In genomic region chr17:61133853-61134252, GRCh38 we compare ENCODE assay signal across 18 cellular contexts.
DNase-seq lines count a peak whose midpoint lies in the region; ATAC-seq and TF ChIP-seq lines count a peak whose summit lies in the region.
"Had no signal": no experiment of that assay in that cellular context is flagged by ENCODE, and none has a peak within 500 bp of the region (broad histone marks: within the 10 kb centered on the region; RNA-seq: fewer than 3 reads in every experiment).

No MANE protein-coding gene starts in this region.

- POLR2A ChIA-PET in SK-N-SH (lab: Yijun Ruan, JAX): no interaction called here

- H3K9ac ChIP-seq in SK-N-SH: no peak overlapping the region
- H3K9ac ChIP-seq: BLaER1 had no signal

- H3K27ac ChIP-seq in SK-N-SH (ENCODE audit: low read depth in 2 of 2, low read length in 1 of 2) (no peak overlapping the region; a peak in 1 of 4 replicates), left lung (peak overlapping the region; percentile 23 to 58), stomach (peak overlapping the region in 3 of 5 donors; percentile 32 to 62 (median 35))
- H3K27ac ChIP-seq: 22Rv1, BLaER1 had no signal

- H2AFZ ChIP-seq in SK-N-SH (ENCODE audit: low read depth): no peak overlapping the region

- TF ChIP-seq EP300 in SK-N-SH (IDR thresholded peaks at IDR 0.05; ENCODE audit: borderline replicate concordance in 1 of 2, low read depth in 1 of 2, low read length in 1 of 2): no peak
- no peak for TF ChIP-seq EP300 in stomach (IDR thresholded peaks at IDR 0.05)

- H3K36me3 ChIP-seq in SK-N-SH (replicated peaks in 1 of 2; ENCODE audit: control insufficient read depth in 1 of 2, insufficient read depth in 2 of 2, low read length in 1 of 2): no peaks in the 10 kb centered on the region
- H3K36me3 ChIP-seq in left lung: no peaks in the 10 kb centered on the region
- H3K36me3 ChIP-seq in stomach: no peaks in the 10 kb centered on the region
- H3K36me3 ChIP-seq in mucosa of descending colon (ENCODE audit: low read depth): no peaks in the 10 kb centered on the region
- H3K36me3 ChIP-seq: BLaER1 had no signal

- no peak for TF ChIP-seq RAD21 in SK-N-SH (IDR thresholded peaks at IDR 0.05; ENCODE audit: low read length)

- H3F3A ChIP-seq in SK-N-SH (replicated peaks; ENCODE audit: insufficient read depth): peaks cover 6% of the 10 kb centered on the region

- CTCF ChIA-PET in SK-N-SH (lab: Yijun Ruan, JAX): no interaction called here

- H3K27me3 ChIP-seq in SK-N-SH (ENCODE audit: insufficient read depth): no peaks in the 10 kb centered on the region
- H3K27me3 ChIP-seq in left lung: no peaks in the 10 kb centered on the region
- no peaks in the 10 kb centered on the region for H3K27me3 ChIP-seq in stomach
- H3K27me3 ChIP-seq: BLaER1 had no signal

- no peak overlapping the region for H3K4me2 ChIP-seq in SK-N-SH
- H3K4me2 ChIP-seq: BLaER1 had no signal

- no peak overlapping the region for H3K4me3 ChIP-seq in SK-N-SH (ENCODE audit: low read depth in 2 of 2, low read length in 1 of 2)
- no peak overlapping the region for H3K4me3 ChIP-seq in left lung
- no peak overlapping the region for H3K4me3 ChIP-seq in stomach
- H3K4me3 ChIP-seq in mucosa of descending colon: no peak overlapping the region
- H3K4me3 ChIP-seq: BLaER1 had no signal

- H3K79me2 ChIP-seq in SK-N-SH (ENCODE audit: insufficient read depth): no peaks in the 10 kb centered on the region

- H3K9me3 ChIP-seq in SK-N-SH: no peaks in the 10 kb centered on the region
- H3K9me3 ChIP-seq in left lung: no peaks in the 10 kb centered on the region
- no peaks in the 10 kb centered on the region for H3K9me3 ChIP-seq in stomach
- no peaks in the 10 kb centered on the region for H3K9me3 ChIP-seq in mucosa of descending colon
- H3K9me3 ChIP-seq: BLaER1 had no signal

- intact Hi-C loops in left lung (cut with DNase I): loop anchor here in 1 of 2 donors (10.0 kb wide), 1 partner anchor 129 kb away; no protein-coding TSS in a partner anchor
- intact Hi-C loops in stomach (cut with DNase I; ENCODE audit: low total_unique reads): no loop called here
- intact Hi-C loops in mucosa of descending colon (cut with DNase I, micrococcal nuclease): no loop called here

- ATAC-seq in SK-N-SH treated with all-trans-retinoic acid at 6 μM for 48 hours (no peak), left lung (no peak), mucosa of descending colon (no peak)
- ATAC-seq: HCT116, HepG2 had no signal

- TF ChIP-seq CTCF in SK-N-SH (IDR thresholded peaks at IDR 0.05): no peak
- TF ChIP-seq CTCF in left lung (IDR thresholded peaks at IDR 0.05): no peak
- TF ChIP-seq CTCF in stomach (IDR thresholded peaks at IDR 0.05): no peak
- TF ChIP-seq CTCF in mucosa of descending colon (IDR thresholded peaks at IDR 0.05): no peak

- H3K4me1 ChIP-seq in SK-N-SH (ENCODE audit: control insufficient read depth in 1 of 2, insufficient read depth in 2 of 2, low read depth in 1 of 2, low read length in 1 of 2): peaks cover 7 to 34% of the 10 kb centered on the region in 2 experiments; a peak in 3 of 4 replicates
- H3K4me1 ChIP-seq in left lung: peaks cover 9 to 22% of the 10 kb centered on the region in 2 donors
- H3K4me1 ChIP-seq in stomach: peaks cover 0 to 8% (median 7%) of the 10 kb centered on the region in 4 donors
- peaks cover 4% of the 10 kb centered on the region for H3K4me1 ChIP-seq in mucosa of descending colon (ENCODE audit: low read depth)

- H3K9me2 ChIP-seq in SK-N-SH: no peaks in the 10 kb centered on the region

- TF ChIP-seq POLR2A in stomach (IDR thresholded peaks at IDR 0.05): no peak

- DNase-seq in SK-N-SH (no peak), left lung (no peak), stomach (no peak), mucosa of descending colon (no peak), NCI-H2227 (lab: John Stamatoyannopoulos, UW; ENCODE audit: unreplicated experiment) (no peak), hypothalamus (lab: John Stamatoyannopoulos, UW) (no peak)
- DNase-seq: CD4-positive, alpha-beta memory T cell; DMS153; DMS79; GF-D8; GOT3; H7; HFFc6 had no signal

- H4K20me1 ChIP-seq in SK-N-SH (ENCODE audit: insufficient read depth): no peaks in the 10 kb centered on the region
- H4K20me1 ChIP-seq: BLaER1 had no signal

- WGBS in SK-N-SH (ENCODE audit: low lambda C conversion rate): 98% methylated on average over 1 of the region's 1 CpG
- WGBS in stomach, 5 donors: 84 to 93% (median 90%) methylated on average over 1 of the region's 1 CpG

TF ChIP-seq in SK-N-SH treated with all-trans-retinoic acid at 6 μM for 48 hours, 23 proteins besides CTCF, POLR2A, EP300 and RAD21:
- TF ChIP-seq ZFP30 (CRISPR knock-in tag; IDR thresholded peaks at IDR 0.05) (no peak), ZNF70 (CRISPR knock-in tag; IDR thresholded peaks at IDR 0.05) (peak; percentile 93)

TF ChIP-seq in SK-N-SH, 30 proteins besides CTCF, POLR2A, EP300 and RAD21:
- TF ChIP-seq RFX5 (IDR thresholded peaks at IDR 0.05; ENCODE audit: low read length) (no peak), JUND (IDR thresholded peaks at IDR 0.05) (no peak), REST (IDR thresholded peaks at IDR 0.05; ENCODE audit: low read depth, low read length) (no peak), FOXJ3 (CRISPR knock-in tag; IDR thresholded peaks at IDR 0.05) (no peak), FOXM1 (IDR thresholded peaks at IDR 0.05; ENCODE audit: low read depth) (no peak), USF2 (IDR thresholded peaks at IDR 0.05; ENCODE audit: borderline replicate concordance, low read depth, low read length) (no peak), TCF12 (IDR thresholded peaks at IDR 0.05) (no peak), SIN3A (IDR thresholded peaks at IDR 0.05; ENCODE audit: borderline replicate concordance, low read depth, low read length) (no peak), ELF1 (IDR thresholded peaks at IDR 0.05) (no peak), IRF3 (IDR thresholded peaks at IDR 0.05; ENCODE audit: low read depth, low read length) (no peak), MXI1 (IDR thresholded peaks at IDR 0.05; ENCODE audit: low read depth, low read length) (no peak), MEF2A (IDR thresholded peaks at IDR 0.05; ENCODE audit: borderline replicate concordance, low read depth) (no peak), CHD2 (IDR thresholded peaks at IDR 0.05; ENCODE audit: low read length, partially characterized antibody) (no peak)
TF ChIP-seq in SK-N-SH: peak in this region for 0.

Comparison
In these comparisons a context has a peak if more than half of its experiments do, and no peak if none do; other contexts are left out.
1. H3K27ac ChIP-seq: peak in left lung (2 of 2) and stomach (3 of 5); none in SK-N-SH (0 of 2).